12 cellular contexts compared by ENCODE assay signal in genomic region chr19:7789447-7789846, GRCh38. TPM values are rescaled to one million over a fixed set of nuclear protein-coding genes. Genes with fewer than 3 reads are reported as not detected.
DNase-seq lines count a peak whose midpoint lies in the region; FAIRE-seq and TF ChIP-seq lines count a peak whose summit lies in the region.
"Had no signal": no experiment of that assay in that cellular context is flagged by ENCODE, and none has a peak within 500 bp of the region (broad histone marks: within the 10 kb centered on the region; RNA-seq: fewer than 3 reads in every experiment).

No MANE protein-coding gene starts in this region.

- TF ChIP-seq POLR2A in GM12891 (IDR thresholded peaks at IDR 0.05; ENCODE audit: low read depth, low read length) (no peak), esophagus muscularis mucosa (IDR thresholded peaks at IDR 0.05; ENCODE audit: low read depth) (no peak), GM12892 (IDR thresholded peaks at IDR 0.05; ENCODE audit: low read depth, low read length) (no peak)

- peak overlapping the region; percentile 22 for H3K4me3 ChIP-seq in NT2/D1 (ENCODE audit: insufficient read length, low read depth)
- H3K4me3 ChIP-seq in neural progenitor cell = no peak overlapping the region
- peak overlapping the region in 1 of 4 donors; percentile 36 for H3K4me3 ChIP-seq in esophagus muscularis mucosa
- H3K4me3 ChIP-seq in small intestine (ENCODE audit: low read depth in 1 of 2, low read length in 2 of 2) = no peak overlapping the region

- TF ChIP-seq CTCF in neural progenitor cell (IDR thresholded peaks at IDR 0.05) = no peak
- no peak for TF ChIP-seq CTCF in esophagus muscularis mucosa (IDR thresholded peaks at IDR 0.05)

- peaks cover 78% of the 10 kb centered on the region for H3K27me3 ChIP-seq in NT2/D1 (ENCODE audit: insufficient read depth, insufficient read length)
- H3K27me3 ChIP-seq in neural progenitor cell = peaks cover 90% of the 10 kb centered on the region
- peaks cover 4 to 73% (median 25%) of the 10 kb centered on the region in 4 donors for H3K27me3 ChIP-seq in esophagus muscularis mucosa
- H3K27me3 ChIP-seq in small intestine (ENCODE audit: control insufficient read depth in 2 of 2, insufficient read depth in 2 of 2, low read length in 2 of 2) = peaks cover 3 to 24% of the 10 kb centered on the region in 2 donors

- WGBS in esophagus muscularis mucosa = 20% methylated on average over 6 of the region's 31 CpGs
- WGBS in small intestine, 3 donors = 6% methylated on average over 20 to 31 of the region's 31 CpGs

- H3K79me2 ChIP-seq in neural progenitor cell (ENCODE audit: low read depth) = no peaks in the 10 kb centered on the region

- H3K4me3 Mint-ChIP-seq in dendritic cell treated with granulocyte-macrophage colony-stimulating factor and Interleukin-4, amounts not matched to agents 40 ng/mL and 50 ng/mL, for 4 days = peak overlapping the region; percentile 86
- no peak overlapping the region for H3K4me3 Mint-ChIP-seq in neural progenitor cell

- H3K4me1 ChIP-seq in NT2/D1 (ENCODE audit: insufficient read depth, insufficient read length) (peaks cover 15% of the 10 kb centered on the region), neural progenitor cell (peaks cover 5% of the 10 kb centered on the region), esophagus muscularis mucosa (peaks cover 0 to 16% (median 7%) of the 10 kb centered on the region in 4 donors), small intestine (ENCODE audit: control insufficient read depth in 2 of 2, insufficient read depth in 1 of 2, low read depth in 1 of 2, low read length in 1 of 2) (no peaks in the 10 kb centered on the region)

- H3K9me3 ChIP-seq in NT2/D1 (ENCODE audit: insufficient read depth, low read length) (no peaks in the 10 kb centered on the region), neural progenitor cell (ENCODE audit: low read depth) (no peaks in the 10 kb centered on the region), esophagus muscularis mucosa (peaks cover 0 to 6% (median 0%) of the 10 kb centered on the region in 4 donors), small intestine (ENCODE audit: control insufficient read depth, low read depth) (no peaks in the 10 kb centered on the region)

- H3K27ac ChIP-seq in neural progenitor cell (no peak overlapping the region), esophagus muscularis mucosa (replicated peaks in 1 of 4) (no peak overlapping the region), small intestine (ENCODE audit: low read depth in 1 of 2, low read length in 1 of 2) (no peak overlapping the region)

- H3K36me3 Mint-ChIP-seq in dendritic cell treated with granulocyte-macrophage colony-stimulating factor and Interleukin-4, amounts not matched to agents 40 ng/mL and 50 ng/mL, for 4 days (ENCODE audit: low read depth) = peaks cover 17% of the 10 kb centered on the region
- H3K36me3 Mint-ChIP-seq in neural progenitor cell = no peaks in the 10 kb centered on the region

- H3K36me3 ChIP-seq in NT2/D1 (ENCODE audit: insufficient read depth, insufficient read length, low read length) (no peaks in the 10 kb centered on the region), neural progenitor cell (no peaks in the 10 kb centered on the region), esophagus muscularis mucosa (no peaks in the 10 kb centered on the region), small intestine (ENCODE audit: control insufficient read depth in 2 of 2, insufficient read depth in 2 of 2, low read length in 2 of 2) (no peaks in the 10 kb centered on the region)

- FAIRE-seq in GM12891 (lab: Jason Lieb, UNC) = peak; percentile 20
- FAIRE-seq in small intestine (lab: Jason Lieb, UNC) = no peak
- no peak for FAIRE-seq in GM12892 (lab: Jason Lieb, UNC)
- FAIRE-seq: astrocyte had no signal

- peak overlapping the region; percentile 64 for H3K4me2 ChIP-seq in neural progenitor cell

- H3F3A ChIP-seq in neural progenitor cell (ENCODE audit: low read depth) = peaks cover 10% of the 10 kb centered on the region

- no peak overlapping the region for H3K9ac ChIP-seq in NT2/D1 (ENCODE audit: insufficient read length, low read depth)
- H3K9ac ChIP-seq in neural progenitor cell = no peak overlapping the region

- TF ChIP-seq EP300 in esophagus muscularis mucosa (IDR thresholded peaks at IDR 0.05) = no peak

- H3K27me3 Mint-ChIP-seq in dendritic cell treated with granulocyte-macrophage colony-stimulating factor and Interleukin-4, amounts not matched to agents 40 ng/mL and 50 ng/mL, for 4 days = peaks cover 54% of the 10 kb centered on the region
- H3K27me3 Mint-ChIP-seq in neural progenitor cell (ENCODE audit: insufficient read depth, low read depth) = peaks cover 65% of the 10 kb centered on the region

- H2AFZ ChIP-seq in neural progenitor cell (replicated peaks) = no peak overlapping the region

- DNase-seq in GM12891 (ENCODE audit: insufficient read length, low spot score) (peak; percentile 63), NT2/D1 (ENCODE audit: low read depth, low spot score) (no peak), neural progenitor cell (ENCODE audit: low spot score) (peak; percentile 39), esophagus muscularis mucosa (ENCODE audit: extremely low spot score) (no peak), NCI-H748 treated with DMSO at 0.1 percent for 48 hours (lab: John Stamatoyannopoulos, UW) (no peak), small intestine (no peak), GM12892 (ENCODE audit: insufficient read length) (no peak)
- DNase-seq: NCI-H1092 had no signal

- intact Hi-C loops in dendritic cell treated with granulocyte-macrophage colony-stimulating factor and Interleukin-4, amounts not matched to agents 40 ng/mL and 50 ng/mL, for 4 days (cut with micrococcal nuclease) = no loop called here
- intact Hi-C loops in esophagus muscularis mucosa (cut with DNase I) = no loop called here

- peaks cover 9% of the 10 kb centered on the region for H3K9me3 Mint-ChIP-seq in dendritic cell treated with granulocyte-macrophage colony-stimulating factor and Interleukin-4, amounts not matched to agents 40 ng/mL and 50 ng/mL, for 4 days
- H3K9me3 Mint-ChIP-seq in neural progenitor cell = peaks cover 7% of the 10 kb centered on the region

- peaks cover 16% of the 10 kb centered on the region for H4K20me1 ChIP-seq in neural progenitor cell (ENCODE audit: low read depth)

- peaks cover 47% of the 10 kb centered on the region for H3K4me1 Mint-ChIP-seq in dendritic cell treated with granulocyte-macrophage colony-stimulating factor and Interleukin-4, amounts not matched to agents 40 ng/mL and 50 ng/mL, for 4 days (ENCODE audit: low read depth)
- no peaks in the 10 kb centered on the region for H3K4me1 Mint-ChIP-seq in neural progenitor cell

- H3K27ac Mint-ChIP-seq in dendritic cell treated with granulocyte-macrophage colony-stimulating factor and Interleukin-4, amounts not matched to agents 40 ng/mL and 50 ng/mL, for 4 days = peak overlapping the region; percentile 57
- no peak overlapping the region for H3K27ac Mint-ChIP-seq in neural progenitor cell

TF ChIP-seq in GM12891, 5 proteins besides CTCF, POLR2A, EP300 and RAD21:
- TF ChIP-seq POLR2AphosphoS5 (IDR thresholded peaks at IDR 0.05; ENCODE audit: low read depth, low read length) (no peak), TAF1 (IDR thresholded peaks at IDR 0.05; ENCODE audit: low read depth, low read length) (no peak), SPI1 (IDR thresholded peaks at IDR 0.05; ENCODE audit: low read depth, low read length) (no peak), PAX5 (IDR thresholded peaks at IDR 0.05; ENCODE audit: insufficient read depth, low read length, severe bottlenecking) (no peak), POU2F2 (IDR thresholded peaks at IDR 0.05; ENCODE audit: low read depth, low read length) (no peak)

RNA-seq across cellular contexts. Expression of gene CLEC4M, which starts 26.4 kb away (rescaled TPM):
- polyA plus RNA-seq in GM12891 (2012; ENCODE audit: low read depth, missing spikeins) = 0.18 TPM
- total RNA-seq in neural progenitor cell (ENCODE audit: low replicate concordance) = not detected in 2 replicates
- not detected for total RNA-seq in esophagus muscularis mucosa
- under 1 TPM in 1 of 3 donors, not detected in 2; 0.61 TPM for polyA plus RNA-seq in small intestine
- polyA plus RNA-seq in GM12892 (2012; ENCODE audit: missing spikeins) = 0.25 TPM
- total RNA-seq: astrocyte; myocyte; T-helper 1 cell treated with Interleukin-12 subunit alpha and Interleukin-12 subunit beta and Interleukin-4 antibody, amounts not matched to agents 30 ng/mL and 1 ng/mL, for 36 hours had no signal

RNA-seq across cellular contexts. Expression of gene EVI5L, which starts 40.6 kb away (rescaled TPM):
- 7.7 TPM for polyA plus RNA-seq in GM12891 (2012; ENCODE audit: low read depth, missing spikeins)
- total RNA-seq in neural progenitor cell (ENCODE audit: low replicate concordance) = 4.1 and 13.5 TPM in 2 replicates
- 10 to 100 TPM; 19.9 to 42.0 (median 29.2) TPM for total RNA-seq in esophagus muscularis mucosa
- polyA plus RNA-seq in small intestine = 1 to 10 TPM; 2.9 to 8.4 (median 3.5) TPM
- 7.0 TPM for polyA plus RNA-seq in GM12892 (2012; ENCODE audit: missing spikeins)

RNA-seq across cellular contexts. Expression of gene CD209, which starts 42.1 kb away (rescaled TPM):
- 0.13 TPM for polyA plus RNA-seq in GM12891 (2012; ENCODE audit: low read depth, missing spikeins)
- total RNA-seq in neural progenitor cell (ENCODE audit: low replicate concordance) (not detected in 2 replicates), esophagus muscularis mucosa (10 to 100 TPM in 1 of 4 donors, 1 to 10 TPM in 3; 4.0 to 13.1 (median 8.4) TPM)
- 1 to 10 TPM in 2 of 3 donors, under 1 TPM in 1; 0.67 to 3.3 (median 3.2) TPM for polyA plus RNA-seq in small intestine
- 0.23 TPM for polyA plus RNA-seq in GM12892 (2012; ENCODE audit: missing spikeins)
- total RNA-seq: astrocyte; myocyte; T-helper 1 cell treated with Interleukin-12 subunit alpha and Interleukin-12 subunit beta and Interleukin-4 antibody, amounts not matched to agents 30 ng/mL and 1 ng/mL, for 36 hours had no signal

RNA-seq across cellular contexts. Expression of gene CLEC4G, which starts 57.5 kb away (rescaled TPM):
- polyA plus RNA-seq in GM12891 (2012; ENCODE audit: low read depth, missing spikeins) = 2.7 TPM
- total RNA-seq in neural progenitor cell (ENCODE audit: low replicate concordance) = not detected in 2 replicates
- 1 to 10 TPM in 3 of 4 donors, under 1 TPM in 1; 0.75 to 2.5 (median 1.8) TPM for total RNA-seq in esophagus muscularis mucosa
- polyA plus RNA-seq in small intestine = 1 to 10 TPM in 1 of 3 donors, under 1 TPM in 1, not detected in 1; 0.73 to 1.9 TPM
- 0.25 TPM for polyA plus RNA-seq in GM12892 (2012; ENCODE audit: missing spikeins)
- total RNA-seq: astrocyte; myocyte; T-helper 1 cell treated with Interleukin-12 subunit alpha and Interleukin-12 subunit beta and Interleukin-4 antibody, amounts not matched to agents 30 ng/mL and 1 ng/mL, for 36 hours had no signal

Comparison
In these comparisons a context has a peak if more than half of its experiments do, and no peak if none do; other contexts are left out.
1. DNase-seq: peak in GM12891 (single experiment) and neural progenitor cell (single experiment); none in NT2/D1 (single experiment), esophagus muscularis mucosa (single experiment), NCI-H748 treated with DMSO at 0.1 percent for 48 hours (single experiment), small intestine (single experiment) and GM12892 (single experiment).